15 cellular contexts compared by ENCODE assay signal in genomic region chr5:68544091-68544655, GRCh38.
"Had no signal": no experiment of that assay in that cellular context is flagged by ENCODE, and none has a peak within 500 bp of the region (broad histone marks: within the 10 kb centered on the region; RNA-seq: fewer than 3 reads in every experiment).

No MANE protein-coding gene starts in this region.

- DNase-seq: activated CD4-positive, alpha-beta T cell treated with anti-CD3 and anti-CD28 coated beads for 1 hour; activated CD4-positive, alpha-beta T cell treated with anti-CD3 and anti-CD28 coated beads, Interleukin-2, amount 50 U/mL, for 48 hours; activated effector memory CD4-positive, alpha-beta T cell treated with Interleukin-2 at 50 U/mL for 16 hours; activated naive CD4-positive, alpha-beta T cell treated with anti-CD3 and anti-CD28 coated beads, Interleukin-2, amount 50 U/mL, for 16 hours; activated T-cell treated with anti-CD3 and anti-CD28 coated beads, Interleukin-2, amount 50 U/mL, for 24 hours; dorsolateral prefrontal cortex; foreskin fibroblast; glutamatergic neuron; ovary; stimulated activated CD4-positive, alpha-beta T cell treated with anti-CD3 and anti-CD28 coated beads, Interleukin-12 subunit alpha, Interleukin-12 subunit beta, amount 100 ng/mL, for 4 hours; stimulated activated CD4-positive, alpha-beta T cell treated with anti-CD3 and anti-CD28 coated beads, Interleukin-2, amount 100 ng/mL, for 24 hours; T-helper 1 cell; thyroid gland had no signal

- H3K4me3 Mint-ChIP-seq: activated T-cell treated with anti-CD3 and anti-CD28 coated beads, Interleukin-2, amount 50 U/mL, for 24 hours had no signal

- H3K27ac Mint-ChIP-seq: activated T-cell treated with anti-CD3 and anti-CD28 coated beads, Interleukin-2, amount 50 U/mL, for 24 hours had no signal

- FAIRE-seq: astrocyte had no signal

- H3K9me3 Mint-ChIP-seq: activated T-cell treated with anti-CD3 and anti-CD28 coated beads, Interleukin-2, amount 50 U/mL, for 24 hours had no signal

- H3K9me3 ChIP-seq: ovary, thyroid gland had no signal

- H3K36me3 ChIP-seq: cardiac muscle cell, ovary, thyroid gland had no signal

- H3K27ac ChIP-seq: cardiac muscle cell, dorsolateral prefrontal cortex, ovary, thyroid gland had no signal

- H3K4me3 ChIP-seq: cardiac muscle cell, dorsolateral prefrontal cortex, ovary, thyroid gland had no signal

- H3K27me3 ChIP-seq: cardiac muscle cell, dorsolateral prefrontal cortex, ovary, thyroid gland had no signal
